Comparison of ENCODE assay signal across 29 cellular contexts in genomic region chr1:204979306-204979705, GRCh38.
"Had no signal": no experiment of that assay in that cellular context is flagged by ENCODE, and none has a peak within 500 bp of the region (broad histone marks: within the 10 kb centered on the region; RNA-seq: fewer than 3 reads in every experiment).

No MANE protein-coding gene starts in this region.

- H3K36me3 ChIP-seq: ovary, right lobe of liver, suprapubic skin, transverse colon, upper lobe of right lung, uterus had no signal

- H2AFZ ChIP-seq: parathyroid adenoma had no signal

- FAIRE-seq: small intestine had no signal

- H3K9me3 Mint-ChIP-seq: naive thymus-derived CD4-positive, alpha-beta T cell; natural killer cell; nephron; stimulated activated memory B cell treated with anti-CD40 and anti-IgM and Interleukin-4, amounts not matched to agents 10 μg/mL and 1 μg/mL and 100 μg/mL, for 72 hours; stimulated activated naive CD8-positive, alpha-beta T cell treated with anti-CD3 and anti-CD28 coated beads, Interleukin-15, amount 100 ng/mL, for 72 hours; type B pancreatic cell had no signal

- H3K27me3 ChIP-seq: ovary, right lobe of liver, sigmoid colon, suprapubic skin, testis, tibial artery, transverse colon, upper lobe of right lung, uterus had no signal

- H3K4me1 Mint-ChIP-seq: natural killer cell, nephron had no signal

- H3K79me2 ChIP-seq: parathyroid adenoma had no signal

- H3K36me3 Mint-ChIP-seq: naive thymus-derived CD4-positive, alpha-beta T cell; natural killer cell; stimulated activated memory B cell treated with anti-CD40 and anti-IgM and Interleukin-4, amounts not matched to agents 10 μg/mL and 1 μg/mL and 100 μg/mL, for 72 hours; type B pancreatic cell had no signal

- H3K27ac ChIP-seq: ovary, parathyroid adenoma, psoas muscle, right lobe of liver, sigmoid colon, suprapubic skin, testis, tibial artery, transverse colon, upper lobe of right lung had no signal

- H3K4me3 ChIP-seq: ovary, psoas muscle, right lobe of liver, sigmoid colon, suprapubic skin, testis, tibial artery, transverse colon, upper lobe of right lung, uterus had no signal

- H3K9me3 ChIP-seq: ovary, psoas muscle, right lobe of liver, sigmoid colon, suprapubic skin, testis, tibial artery, transverse colon, upper lobe of right lung, uterus had no signal

- H3K4me1 ChIP-seq: parathyroid adenoma, psoas muscle, right lobe of liver, sigmoid colon, suprapubic skin, testis, tibial artery, transverse colon, upper lobe of right lung, uterus had no signal

- H3K4me3 Mint-ChIP-seq: naive thymus-derived CD4-positive, alpha-beta T cell; natural killer cell; nephron; stimulated activated memory B cell treated with anti-CD40 and anti-IgM and Interleukin-4, amounts not matched to agents 10 μg/mL and 1 μg/mL and 100 μg/mL, for 72 hours; stimulated activated naive CD8-positive, alpha-beta T cell treated with anti-CD3 and anti-CD28 coated beads, Interleukin-15, amount 100 ng/mL, for 72 hours; type B pancreatic cell had no signal

- ATAC-seq: naive thymus-derived CD4-positive, alpha-beta T cell; natural killer cell; psoas muscle; right cardiac atrium; right lobe of liver; stimulated activated memory B cell treated with anti-CD40 and anti-IgM and Interleukin-4, amounts not matched to agents 10 μg/mL and 1 μg/mL and 100 μg/mL, for 72 hours; stimulated activated naive CD8-positive, alpha-beta T cell treated with anti-CD3 and anti-CD28 coated beads, Interleukin-15, amount 100 ng/mL, for 72 hours; stimulated activated naive CD8-positive, alpha-beta T cell treated with anti-CD3 and anti-CD28 coated beads, Interleukin-15, Interleukin-2, amounts not matched to agents 100 U/mL and 50 U/mL, for 24 hours; upper lobe of right lung had no signal

- DNase-seq: naive thymus-derived CD4-positive, alpha-beta T cell; natural killer cell; occipital lobe; ovary; psoas muscle; right cardiac atrium; right lobe of liver; sigmoid colon; small intestine; stimulated activated CD4-positive, alpha-beta T cell treated with anti-CD3 and anti-CD28 coated beads, Interleukin-12 subunit alpha, Interleukin-12 subunit beta, amount 100 ng/mL, for 4 hours; stimulated activated CD4-positive, alpha-beta T cell treated with anti-CD3 and anti-CD28 coated beads, Interleukin-1b, Interleukin-23, amount 100 ng/mL, for 48 hours; stimulated activated CD4-positive, alpha-beta T cell treated with anti-CD3 and anti-CD28 coated beads, Interleukin-4, amount 100 ng/mL, for 1 hour; stimulated activated CD4-positive, alpha-beta T cell treated with anti-CD3 and anti-CD28 coated beads, Interleukin-4, amount 100 ng/mL, for 4 hours; stimulated activated CD8-positive, alpha-beta memory T cell treated with anti-CD3 and anti-CD28 coated beads, Interleukin-4, amount 100 ng/mL, for 48 hours; stimulated activated naive CD4-positive, alpha-beta T cell; stimulated activated naive CD8-positive, alpha-beta T cell treated with anti-CD3 and anti-CD28 coated beads, Interleukin-15, amount 100 ng/mL, for 72 hours; stimulated activated naive CD8-positive, alpha-beta T cell treated with anti-CD3 and anti-CD28 coated beads, Interleukin-15, Interleukin-2, amounts not matched to agents 100 U/mL and 50 U/mL, for 24 hours; substantia nigra; testis; tibial artery; transverse colon; upper lobe of right lung; uterus had no signal

- H3K9ac ChIP-seq: parathyroid adenoma had no signal

- H3K27ac Mint-ChIP-seq: naive thymus-derived CD4-positive, alpha-beta T cell; natural killer cell; nephron; progenitor cell of endocrine pancreas; stimulated activated memory B cell treated with anti-CD40 and anti-IgM and Interleukin-4, amounts not matched to agents 10 μg/mL and 1 μg/mL and 100 μg/mL, for 72 hours; stimulated activated naive CD8-positive, alpha-beta T cell treated with anti-CD3 and anti-CD28 coated beads, Interleukin-15, amount 100 ng/mL, for 72 hours; type B pancreatic cell had no signal
